ENCODE assay signal across 26 cellular contexts in the genomic region with DNA sequence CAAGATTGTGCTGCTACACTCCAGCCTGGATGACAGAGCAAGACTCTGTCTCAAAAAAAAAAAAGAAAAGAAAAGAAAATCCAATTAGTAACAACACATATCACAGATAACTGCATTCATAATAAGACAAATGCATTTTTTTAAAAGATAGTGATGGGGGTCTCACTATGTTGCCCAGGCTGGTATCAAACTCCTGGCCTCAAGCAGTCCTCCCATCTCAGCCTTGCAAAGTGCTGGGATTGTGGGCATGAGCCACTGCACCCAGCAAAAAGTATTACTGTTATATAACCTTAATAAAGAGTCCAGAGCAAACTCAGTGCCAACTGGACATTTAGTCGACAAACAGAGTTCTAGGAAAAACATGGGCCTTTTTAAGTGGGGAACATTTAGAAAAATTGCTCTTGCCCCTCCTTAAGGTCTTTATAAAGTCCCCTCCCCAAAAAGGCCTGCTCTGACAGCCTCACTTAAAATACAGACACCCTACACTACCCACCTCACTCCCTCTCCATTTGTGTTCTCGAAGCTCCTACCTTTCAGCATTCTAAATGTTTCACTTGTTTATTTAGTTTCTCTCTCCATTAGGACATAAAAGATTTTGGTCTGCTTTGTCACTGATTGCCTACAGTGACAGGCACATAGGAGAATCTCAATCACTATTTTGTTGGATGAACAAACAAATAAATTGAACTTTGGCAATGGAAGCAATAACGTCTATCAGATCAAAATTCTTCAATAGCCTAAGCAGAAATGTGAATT. TPM values are rescaled to one million over a fixed set of nuclear protein-coding genes. Genes with fewer than 3 reads are reported as not detected.
A peak's percentile ranks its signal among the peaks of the same experiment; 100 is the strongest.
DNase-seq lines count a peak whose midpoint lies in the region; ATAC-seq and TF ChIP-seq lines count a peak whose summit lies in the region.
"Had no signal": no experiment of that assay in that cellular context is flagged by ENCODE, and none has a peak within 500 bp of the region (broad histone marks: within the 10 kb centered on the region; RNA-seq: fewer than 3 reads in every experiment).

No MANE protein-coding gene starts in this region.

- no peaks in the 10 kb centered on the region for H3K36me3 Mint-ChIP-seq in HFFc6 (ENCODE audit: low read depth)
- H3K36me3 Mint-ChIP-seq in activated T-helper 1 cell treated with anti-CD3 and anti-CD28 coated beads, Interleukin-12 subunit alpha, Interleukin-12 subunit beta, Interleukin-2, Interleukin-4 antibody, amounts not matched to agents 30 ng/mL and 10 ng/mL and 1 ng/mL, durations not matched to agents 14 hours and 24 hours and 36 hours (ENCODE audit: low read depth) = peaks cover 28% of the 10 kb centered on the region
- H3K36me3 Mint-ChIP-seq in stimulated activated effector memory CD8-positive, alpha-beta T cell treated with anti-CD3 and anti-CD28 coated beads, Interleukin-12 subunit alpha, Interleukin-12 subunit beta, amount 100 ng/mL, for 72 hours = peaks cover 44% of the 10 kb centered on the region
- H3K36me3 Mint-ChIP-seq: activated naive CD4-positive, alpha-beta T cell treated with anti-CD3 and anti-CD28 coated beads, Interleukin-2, amount 50 U/mL, for 24 hours had no signal

- intact Hi-C loops in activated T-helper 1 cell treated with anti-CD3 and anti-CD28 coated beads, Interleukin-12 subunit alpha, Interleukin-12 subunit beta, Interleukin-2, Interleukin-4 antibody, amounts not matched to agents 30 ng/mL and 10 ng/mL and 1 ng/mL, durations not matched to agents 14 hours and 24 hours and 36 hours (cut with micrococcal nuclease) = no loop called here
- intact Hi-C loops in esophagus muscularis mucosa (cut with DNase I) = no loop called here

- ATAC-seq in stimulated activated effector memory CD8-positive, alpha-beta T cell treated with anti-CD3 and anti-CD28 coated beads, Interleukin-12 subunit alpha, Interleukin-12 subunit beta, amount 100 ng/mL, for 72 hours = no peak
- ATAC-seq in HG03442 (IDR thresholded peaks at IDR 0.05; ENCODE audit: unreplicated experiment) = no peak
- ATAC-seq in HG03045 (IDR thresholded peaks at IDR 0.05; ENCODE audit: unreplicated experiment) = no peak
- no peak for ATAC-seq in GM18870 (IDR thresholded peaks at IDR 0.05; ENCODE audit: unreplicated experiment)
- ATAC-seq: activated T-cell treated with anti-CD3 and anti-CD28 coated beads, Interleukin-2, amount 50 U/mL, for 72 hours; HCT116; heart right ventricle; PC-3 had no signal

- DNase-seq in HFFc6 (no peak), esophagus muscularis mucosa (ENCODE audit: extremely low spot score) (no peak)
- DNase-seq in activated T-helper 1 cell treated with anti-CD3 and anti-CD28 coated beads, Interleukin-12 subunit alpha, Interleukin-12 subunit beta, Interleukin-2, Interleukin-4 antibody, amounts not matched to agents 30 ng/mL and 10 ng/mL and 1 ng/mL, durations not matched to agents 14 hours and 24 hours and 36 hours (ENCODE audit: low spot score) = no peak
- no peak for DNase-seq in stimulated activated effector memory CD8-positive, alpha-beta T cell treated with anti-CD3 and anti-CD28 coated beads, Interleukin-12 subunit alpha, Interleukin-12 subunit beta, amount 100 ng/mL, for 72 hours (ENCODE audit: low spot score in 2 of 2)
- no peak for DNase-seq in activated CD4-positive, alpha-beta T cell treated with anti-CD3 and anti-CD28 coated beads for 48 hours
- DNase-seq: activated T-cell treated with anti-CD3 and anti-CD28 coated beads, Interleukin-2, amount 50 U/mL, for 72 hours; Caco-2; caudate nucleus; GDM1; heart right ventricle; kidney glomerular epithelial cell; NCI-H187; NCI-H526; NK-92 treated with Interleukin-12 subunit alpha and Interleukin-12 subunit beta, amount 100 ng/mL, for 24 hours; pancreas; PC-3; SK-N-SH; substantia nigra had no signal

- no peaks in the 10 kb centered on the region for H3K27me3 Mint-ChIP-seq in HFFc6 (ENCODE audit: insufficient read depth)
- H3K27me3 Mint-ChIP-seq in activated T-helper 1 cell treated with anti-CD3 and anti-CD28 coated beads, Interleukin-12 subunit alpha, Interleukin-12 subunit beta, Interleukin-2, Interleukin-4 antibody, amounts not matched to agents 30 ng/mL and 10 ng/mL and 1 ng/mL, durations not matched to agents 14 hours and 24 hours and 36 hours (ENCODE audit: insufficient read depth) = no peaks in the 10 kb centered on the region
- H3K27me3 Mint-ChIP-seq: activated naive CD4-positive, alpha-beta T cell treated with anti-CD3 and anti-CD28 coated beads, Interleukin-2, amount 50 U/mL, for 24 hours had no signal

- H3K9me3 ChIP-seq in esophagus muscularis mucosa = no peaks in the 10 kb centered on the region
- H3K9me3 ChIP-seq: BLaER1, Caco-2, heart right ventricle, pancreas, SK-N-SH had no signal

- peaks cover 19% of the 10 kb centered on the region for H3K4me1 Mint-ChIP-seq in HFFc6 (ENCODE audit: low read depth)
- H3K4me1 Mint-ChIP-seq in activated T-helper 1 cell treated with anti-CD3 and anti-CD28 coated beads, Interleukin-12 subunit alpha, Interleukin-12 subunit beta, Interleukin-2, Interleukin-4 antibody, amounts not matched to agents 30 ng/mL and 10 ng/mL and 1 ng/mL, durations not matched to agents 14 hours and 24 hours and 36 hours (ENCODE audit: low read depth) = peaks cover 44% of the 10 kb centered on the region
- peaks cover 42% of the 10 kb centered on the region for H3K4me1 Mint-ChIP-seq in stimulated activated effector memory CD8-positive, alpha-beta T cell treated with anti-CD3 and anti-CD28 coated beads, Interleukin-12 subunit alpha, Interleukin-12 subunit beta, amount 100 ng/mL, for 72 hours

- peaks cover 19 to 33% (median 26%) of the 10 kb centered on the region in 4 donors for H3K36me3 ChIP-seq in esophagus muscularis mucosa

- peak overlapping the region; percentile 14 to 55 (median 46) for H3K27ac ChIP-seq in esophagus muscularis mucosa (replicated peaks in 1 of 4)
- H3K27ac ChIP-seq: BLaER1, heart right ventricle, pancreas had no signal

- no peaks in the 10 kb centered on the region for H3K9me3 Mint-ChIP-seq in HFFc6
- H3K9me3 Mint-ChIP-seq in activated T-helper 1 cell treated with anti-CD3 and anti-CD28 coated beads, Interleukin-12 subunit alpha, Interleukin-12 subunit beta, Interleukin-2, Interleukin-4 antibody, amounts not matched to agents 30 ng/mL and 10 ng/mL and 1 ng/mL, durations not matched to agents 14 hours and 24 hours and 36 hours = no peaks in the 10 kb centered on the region
- no peaks in the 10 kb centered on the region for H3K9me3 Mint-ChIP-seq in stimulated activated effector memory CD8-positive, alpha-beta T cell treated with anti-CD3 and anti-CD28 coated beads, Interleukin-12 subunit alpha, Interleukin-12 subunit beta, amount 100 ng/mL, for 72 hours
- H3K9me3 Mint-ChIP-seq: activated naive CD4-positive, alpha-beta T cell treated with anti-CD3 and anti-CD28 coated beads, Interleukin-2, amount 50 U/mL, for 24 hours; activated T-cell treated with anti-CD3 and anti-CD28 coated beads, Interleukin-2, amount 50 U/mL, for 72 hours; T-helper 1 cell treated with Interleukin-12 subunit alpha and Interleukin-12 subunit beta and Interleukin-4 antibody, amounts not matched to agents 30 μg/mL and 1 μg/mL, for 36 hours had no signal

- no peaks in the 10 kb centered on the region for H3K27me3 ChIP-seq in esophagus muscularis mucosa
- H3K27me3 ChIP-seq: BLaER1, heart right ventricle, pancreas had no signal

- H3K27ac Mint-ChIP-seq in HFFc6 = peak overlapping the region; percentile 12; the same call in 1 of the 2 replicates
- peak overlapping the region; percentile 14 for H3K27ac Mint-ChIP-seq in activated T-helper 1 cell treated with anti-CD3 and anti-CD28 coated beads, Interleukin-12 subunit alpha, Interleukin-12 subunit beta, Interleukin-2, Interleukin-4 antibody, amounts not matched to agents 30 ng/mL and 10 ng/mL and 1 ng/mL, durations not matched to agents 14 hours and 24 hours and 36 hours
- H3K27ac Mint-ChIP-seq in stimulated activated effector memory CD8-positive, alpha-beta T cell treated with anti-CD3 and anti-CD28 coated beads, Interleukin-12 subunit alpha, Interleukin-12 subunit beta, amount 100 ng/mL, for 72 hours = peak overlapping the region; percentile 67
- H3K27ac Mint-ChIP-seq: activated naive CD4-positive, alpha-beta T cell treated with anti-CD3 and anti-CD28 coated beads, Interleukin-2, amount 50 U/mL, for 24 hours; activated T-cell treated with anti-CD3 and anti-CD28 coated beads, Interleukin-2, amount 50 U/mL, for 72 hours; T-helper 1 cell treated with Interleukin-12 subunit alpha and Interleukin-12 subunit beta and Interleukin-4 antibody, amounts not matched to agents 30 μg/mL and 1 μg/mL, for 36 hours had no signal

- WGBS in esophagus muscularis mucosa = 50% methylated on average over 3 of the region's 3 CpGs

- H3K4me3 Mint-ChIP-seq in HFFc6 = no peak overlapping the region
- no peak overlapping the region for H3K4me3 Mint-ChIP-seq in activated T-helper 1 cell treated with anti-CD3 and anti-CD28 coated beads, Interleukin-12 subunit alpha, Interleukin-12 subunit beta, Interleukin-2, Interleukin-4 antibody, amounts not matched to agents 30 ng/mL and 10 ng/mL and 1 ng/mL, durations not matched to agents 14 hours and 24 hours and 36 hours
- H3K4me3 Mint-ChIP-seq in stimulated activated effector memory CD8-positive, alpha-beta T cell treated with anti-CD3 and anti-CD28 coated beads, Interleukin-12 subunit alpha, Interleukin-12 subunit beta, amount 100 ng/mL, for 72 hours = no peak overlapping the region
- H3K4me3 Mint-ChIP-seq: activated naive CD4-positive, alpha-beta T cell treated with anti-CD3 and anti-CD28 coated beads, Interleukin-2, amount 50 U/mL, for 24 hours; activated T-cell treated with anti-CD3 and anti-CD28 coated beads, Interleukin-2, amount 50 U/mL, for 72 hours; T-helper 1 cell treated with Interleukin-12 subunit alpha and Interleukin-12 subunit beta and Interleukin-4 antibody, amounts not matched to agents 30 μg/mL and 1 μg/mL, for 36 hours had no signal

- no peak for TF ChIP-seq EP300 in esophagus muscularis mucosa (IDR thresholded peaks at IDR 0.05)

- TF ChIP-seq POLR2A in esophagus muscularis mucosa (IDR thresholded peaks at IDR 0.05; ENCODE audit: low read depth) = no peak

- H3K4me3 ChIP-seq in esophagus muscularis mucosa = no peak overlapping the region
- H3K4me3 ChIP-seq: BLaER1, heart right ventricle, lung, pancreas had no signal

- H3K4me1 ChIP-seq in esophagus muscularis mucosa = peaks cover 26 to 63% (median 56%) of the 10 kb centered on the region in 4 donors
- H3K4me1 ChIP-seq: Caco-2 had no signal

- no peak for TF ChIP-seq CTCF in HFFc6 (IDR thresholded peaks at IDR 0.05)
- no peak for TF ChIP-seq CTCF in esophagus muscularis mucosa (IDR thresholded peaks at IDR 0.05)

RNA-seq across cellular contexts. Expression of gene ABCB10, which starts 7.5 kb away (rescaled TPM):
- 10 to 100 TPM; 16.1 to 21.0 (median 18.4) TPM for total RNA-seq in HFFc6 (2021; fragmentation: NEBNext Ultra II Directional; extraction: Animal tissue kit (Norgen Biotek cat#: 25700))
- 46.2 and 47.0 TPM in 2 replicates for total RNA-seq in activated T-helper 1 cell treated with anti-CD3 and anti-CD28 coated beads, Interleukin-12 subunit alpha, Interleukin-12 subunit beta, Interleukin-2, Interleukin-4 antibody, amounts not matched to agents 30 ng/mL and 10 ng/mL and 1 ng/mL, durations not matched to agents 14 hours and 24 hours and 36 hours
- total RNA-seq in esophagus muscularis mucosa = 10 to 100 TPM; 14.1 to 28.7 (median 21.3) TPM

RNA-seq across cellular contexts. Expression of gene NUP133, which starts 42.8 kb away (rescaled TPM):
- total RNA-seq in HFFc6 (2021; fragmentation: NEBNext Ultra II Directional; extraction: Animal tissue kit (Norgen Biotek cat#: 25700)) = 10 to 100 TPM; 34.3 to 42.8 (median 36.0) TPM
- 47.9 and 49.1 TPM in 2 replicates for total RNA-seq in activated T-helper 1 cell treated with anti-CD3 and anti-CD28 coated beads, Interleukin-12 subunit alpha, Interleukin-12 subunit beta, Interleukin-2, Interleukin-4 antibody, amounts not matched to agents 30 ng/mL and 10 ng/mL and 1 ng/mL, durations not matched to agents 14 hours and 24 hours and 36 hours
- total RNA-seq in esophagus muscularis mucosa = 10 to 100 TPM; 23.1 to 37.0 (median 24.3) TPM

Comparison
In these comparisons a context has a peak if more than half of its experiments do, and no peak if none do; other contexts are left out.
1. H3K27ac Mint-ChIP-seq: peak in every context shown above with its lines; median percentile 67 in stimulated activated effector memory CD8-positive, alpha-beta T cell treated with anti-CD3 and anti-CD28 coated beads, Interleukin-12 subunit alpha, Interleukin-12 subunit beta, amount 100 ng/mL, for 72 hours; 14 in activated T-helper 1 cell treated with anti-CD3 and anti-CD28 coated beads, Interleukin-12 subunit alpha, Interleukin-12 subunit beta, Interleukin-2, Interleukin-4 antibody, amounts not matched to agents 30 ng/mL and 10 ng/mL and 1 ng/mL, durations not matched to agents 14 hours and 24 hours and 36 hours; 12 in HFFc6.